ENCODE assay signal across 12 cellular contexts in genomic region chr1:212774584-212774983, GRCh38. TPM values are rescaled to one million over a fixed set of nuclear protein-coding genes. Genes with fewer than 3 reads are reported as not detected.
DNase-seq lines count a peak whose midpoint lies in the region; ATAC-seq, FAIRE-seq and TF ChIP-seq lines count a peak whose summit lies in the region.
"Had no signal": no experiment of that assay in that cellular context is flagged by ENCODE, and none has a peak within 500 bp of the region (broad histone marks: within the 10 kb centered on the region; RNA-seq: fewer than 3 reads in every experiment).

No MANE protein-coding gene starts in this region.

- no peaks in the 10 kb centered on the region for H4K20me1 ChIP-seq in PC-9 (ENCODE audit: insufficient read depth)
- H4K20me1 ChIP-seq in endothelial cell of umbilical vein (replicated peaks; ENCODE audit: control insufficient read depth, extremely low read depth, insufficient read depth, low read length), result no peaks in the 10 kb centered on the region

- no peak overlapping the region for H3K4me2 ChIP-seq in PC-9
- H3K4me2 ChIP-seq in endothelial cell of umbilical vein (ENCODE audit: insufficient read depth, low read length), result no peak overlapping the region

- BruUV-seq in PC-9 (replicated peaks; lab: Mats Ljungman, UMichigan), result no TSS peak
- no TSS peak for BruUV-seq in endothelial cell of umbilical vein (replicated peaks; lab: Mats Ljungman, UMichigan)

- H2AFZ ChIP-seq in PC-9 (no peak overlapping the region), endothelial cell of umbilical vein (ENCODE audit: low read depth, low read length) (no peak overlapping the region)

- H3K9me3 ChIP-seq in PC-9 (ENCODE audit: insufficient read depth, low read depth) (peaks cover 6% of the 10 kb centered on the region; the same call in 1 of the 2 replicates), endothelial cell of umbilical vein (replicated peaks; ENCODE audit: control insufficient read depth, insufficient read depth, low read length) (no peaks in the 10 kb centered on the region), upper lobe of right lung (peaks cover 6% of the 10 kb centered on the region)

- H3K4me1 ChIP-seq in PC-9 (replicated peaks; ENCODE audit: insufficient read depth), result no peaks in the 10 kb centered on the region
- H3K4me1 ChIP-seq in endothelial cell of umbilical vein (ENCODE audit: control insufficient read depth, extremely low read depth, insufficient read depth, low read length), result no peaks in the 10 kb centered on the region
- H3K4me1 ChIP-seq in upper lobe of right lung, result peaks cover 3% of the 10 kb centered on the region
- H3K4me1 ChIP-seq: transverse colon had no signal

- H3K27ac Mint-ChIP-seq in stimulated activated naive CD8-positive, alpha-beta T cell treated with anti-CD3 and anti-CD28 coated beads, Interleukin-15, amount 100 ng/mL, for 72 hours, result no peak overlapping the region
- H3K27ac Mint-ChIP-seq in activated CD4-positive, alpha-beta T cell treated with anti-CD3 and anti-CD28 coated beads, Interleukin-2, amount 10 ng/mL, durations not matched to agents 24 days and 14 days, result no peak overlapping the region

- peaks cover 8 to 11% of the 10 kb centered on the region in 2 donors for H3K9me3 Mint-ChIP-seq in stimulated activated naive CD8-positive, alpha-beta T cell treated with anti-CD3 and anti-CD28 coated beads, Interleukin-15, amount 100 ng/mL, for 72 hours
- H3K9me3 Mint-ChIP-seq in activated CD4-positive, alpha-beta T cell treated with anti-CD3 and anti-CD28 coated beads, Interleukin-2, amount 10 ng/mL, durations not matched to agents 24 days and 14 days, result peaks cover 11% of the 10 kb centered on the region

- no peak for TF ChIP-seq CTCF in PC-9 (conservative IDR thresholded peaks at IDR 0.05)
- no peak for TF ChIP-seq CTCF in endothelial cell of umbilical vein (IDR thresholded peaks at IDR 0.05; ENCODE audit: extremely low read depth in 1 of 2, insufficient read depth in 1 of 2, low read depth in 1 of 2, low read length in 2 of 2)
- TF ChIP-seq CTCF in upper lobe of right lung (IDR thresholded peaks at IDR 0.05), result no peak

- H3K4me3 Mint-ChIP-seq in stimulated activated naive CD8-positive, alpha-beta T cell treated with anti-CD3 and anti-CD28 coated beads, Interleukin-15, amount 100 ng/mL, for 72 hours, result no peak overlapping the region
- no peak overlapping the region for H3K4me3 Mint-ChIP-seq in activated CD4-positive, alpha-beta T cell treated with anti-CD3 and anti-CD28 coated beads, Interleukin-2, amount 10 ng/mL, durations not matched to agents 24 days and 14 days
- H3K4me3 Mint-ChIP-seq: effector memory CD8-positive, alpha-beta T cell had no signal

- no peak for FAIRE-seq in endothelial cell of umbilical vein (lab: Jason Lieb, UNC)

- H3K27me3 Mint-ChIP-seq in stimulated activated naive CD8-positive, alpha-beta T cell treated with anti-CD3 and anti-CD28 coated beads, Interleukin-15, amount 100 ng/mL, for 72 hours, result no peaks in the 10 kb centered on the region
- H3K27me3 Mint-ChIP-seq in activated CD4-positive, alpha-beta T cell treated with anti-CD3 and anti-CD28 coated beads, Interleukin-2, amount 10 ng/mL, durations not matched to agents 24 days and 14 days, result no peaks in the 10 kb centered on the region
- H3K27me3 Mint-ChIP-seq: effector memory CD8-positive, alpha-beta T cell had no signal

- H3K4me1 Mint-ChIP-seq in stimulated activated naive CD8-positive, alpha-beta T cell treated with anti-CD3 and anti-CD28 coated beads, Interleukin-15, amount 100 ng/mL, for 72 hours, result peaks cover 41% of the 10 kb centered on the region
- peaks cover 25% of the 10 kb centered on the region for H3K4me1 Mint-ChIP-seq in activated CD4-positive, alpha-beta T cell treated with anti-CD3 and anti-CD28 coated beads, Interleukin-2, amount 10 ng/mL, durations not matched to agents 24 days and 14 days

- no peaks in the 10 kb centered on the region for H3K9me1 ChIP-seq in endothelial cell of umbilical vein (replicated peaks; ENCODE audit: control insufficient read depth, extremely low read depth, insufficient read depth, low read length)

- H3K9me2 ChIP-seq in PC-9 (ENCODE audit: insufficient read depth), result no peaks in the 10 kb centered on the region

- no peak for TF ChIP-seq POLR2A in endothelial cell of umbilical vein (IDR thresholded peaks at IDR 0.05; ENCODE audit: low read depth, low read length)

- peaks cover 52% of the 10 kb centered on the region for H3K36me3 Mint-ChIP-seq in activated CD4-positive, alpha-beta T cell treated with anti-CD3 and anti-CD28 coated beads, Interleukin-2, amount 10 ng/mL, durations not matched to agents 24 days and 14 days (ENCODE audit: low read depth)

- intact Hi-C loops in PC-9 (cut with micrococcal nuclease; ENCODE audit: unreplicated experiment) (no loop called here), endothelial cell of umbilical vein (cut with micrococcal nuclease) (no loop called here), upper lobe of right lung (cut with DNase I) (no loop called here)
- intact Hi-C loops in activated CD4-positive, alpha-beta T cell treated with anti-CD3 and anti-CD28 coated beads, Interleukin-2, amount 10 ng/mL, durations not matched to agents 24 days and 14 days (cut with micrococcal nuclease), result no loop called here

- H3K27ac ChIP-seq in PC-9 (0 out of 2 replicates have a peak overlapping the region, but pooled peaks have one; percentile 3), endothelial cell of umbilical vein (ENCODE audit: insufficient read depth, low read depth, low read length) (no peak overlapping the region), upper lobe of right lung (no peak overlapping the region)
- H3K27ac ChIP-seq: transverse colon had no signal

- ATAC-seq in stimulated activated naive CD8-positive, alpha-beta T cell treated with anti-CD3 and anti-CD28 coated beads, Interleukin-15, Interleukin-2, amounts not matched to agents 100 U/mL and 50 U/mL, for 24 hours, result peak; percentile 51
- no peak for ATAC-seq in stimulated activated naive CD8-positive, alpha-beta T cell treated with anti-CD3 and anti-CD28 coated beads, Interleukin-15, amount 100 ng/mL, for 72 hours
- peak; percentile 72 for ATAC-seq in upper lobe of right lung
- ATAC-seq: effector memory CD8-positive, alpha-beta T cell had no signal

- H3K79me2 ChIP-seq in PC-9 (ENCODE audit: low read depth) (no peaks in the 10 kb centered on the region), endothelial cell of umbilical vein (ENCODE audit: control insufficient read depth, insufficient read depth, low read length) (no peaks in the 10 kb centered on the region)

- peaks cover 6% of the 10 kb centered on the region; the same call in 1 of the 2 replicates for H3K36me3 ChIP-seq in PC-9 (ENCODE audit: low read depth)
- H3K36me3 ChIP-seq in endothelial cell of umbilical vein (ENCODE audit: control insufficient read depth in 2 of 2, extremely low read depth in 1 of 2, insufficient read depth in 2 of 2, low read length in 2 of 2), result no peaks in the 10 kb centered on the region
- no peaks in the 10 kb centered on the region for H3K36me3 ChIP-seq in upper lobe of right lung

- no peaks in the 10 kb centered on the region for H3K27me3 ChIP-seq in PC-9 (ENCODE audit: insufficient read depth, low read depth)
- H3K27me3 ChIP-seq in endothelial cell of umbilical vein (ENCODE audit: control insufficient read depth in 2 of 2, insufficient read depth in 2 of 2, low read length in 2 of 2), result no peaks in the 10 kb centered on the region
- no peaks in the 10 kb centered on the region for H3K27me3 ChIP-seq in upper lobe of right lung
- H3K27me3 ChIP-seq: transverse colon had no signal

- POLR2A ChIA-PET in PC-9 (lab: Charles Lee; ENCODE audit: unreplicated experiment), result no interaction called here
- POLR2A ChIA-PET in endothelial cell of umbilical vein (lab: Charles Lee), result no interaction called here

- H3K4me3 ChIP-seq in PC-9 (no peak overlapping the region), endothelial cell of umbilical vein (replicated peaks in 1 of 3; ENCODE audit: insufficient read depth in 1 of 3, low read depth in 1 of 3, low read length in 3 of 3) (no peak overlapping the region), upper lobe of right lung (no peak overlapping the region)
- H3K4me3 ChIP-seq: transverse colon had no signal

- no peak for DNase-seq in stimulated activated naive CD8-positive, alpha-beta T cell treated with anti-CD3 and anti-CD28 coated beads, Interleukin-15, Interleukin-2, amounts not matched to agents 100 U/mL and 50 U/mL, for 24 hours
- no peak for DNase-seq in stimulated activated naive CD8-positive, alpha-beta T cell treated with anti-CD3 and anti-CD28 coated beads, Interleukin-15, amount 100 ng/mL, for 72 hours
- DNase-seq in PC-9 (no peak), endothelial cell of umbilical vein (ENCODE audit: low read depth, low spot score) (peak; percentile 37), upper lobe of right lung (no peak), iPS-NIHi7 (ENCODE audit: extremely low spot score) (no peak)
- no peak for DNase-seq in activated CD4-positive, alpha-beta T cell treated with anti-CD3 and anti-CD28 coated beads, Interleukin-2, amount 10 ng/mL, durations not matched to agents 24 days and 14 days
- no peak for DNase-seq in activated effector memory CD4-positive, alpha-beta T cell treated with Interleukin-2 at 50 U/mL for 16 hours
- DNase-seq: activated naive CD4-positive, alpha-beta T cell treated with anti-CD3 and anti-CD28 coated beads, Interleukin-2, amount 50 U/mL, for 16 hours; effector memory CD8-positive, alpha-beta T cell; NCI-H345; transverse colon had no signal

- peaks cover 9% of the 10 kb centered on the region; the same call in 1 of the 2 replicates for H3F3A ChIP-seq in PC-9 (ENCODE audit: insufficient read depth, low read depth)

- H3K9ac ChIP-seq in endothelial cell of umbilical vein (replicated peaks; ENCODE audit: extremely low read depth, insufficient read depth, low read length), result no peak overlapping the region

- CTCF ChIA-PET in PC-9 (lab: Charles Lee) (interaction anchor here (0.7 to 1.1 kb wide), 2 partner anchors 74 to 75 kb away, joined by 3 read pairs; no protein-coding TSS in a partner anchor), endothelial cell of umbilical vein (lab: Charles Lee) (interaction anchor here (0.9 to 1.2 kb wide), 4 partner anchors 25 to 317 kb away, joined by 3 to 6 read pairs (median 3); no protein-coding TSS in a partner anchor)

- dilution Hi-C loops in endothelial cell of umbilical vein (cut with MboI; ENCODE audit: extremely low pct_ligation_motif_present, low sequenced_read_pairs), result no loop called here

RNA-seq across cellular contexts. Expression of gene NSL1, which starts 17.0 kb away (rescaled TPM):
- total RNA-seq in PC-9 (2021) (28.9 and 32.4 TPM in 2 replicates), endothelial cell of umbilical vein (27.7 and 30.2 TPM in 2 replicates), upper lobe of right lung (30.2 TPM)
- polyA plus RNA-seq in endothelial cell of umbilical vein, result 15.5 and 18.9 TPM in 2 replicates
- 28.6 and 29.4 TPM in 2 replicates for polyA plus RNA-seq in endothelial cell of umbilical vein (2011; cell fraction: cytosol; rRNA removed)
- polyA plus RNA-seq in endothelial cell of umbilical vein (2011; cell fraction: nucleus; rRNA removed), result 13.3 and 19.3 TPM in 2 replicates
- 16.2 and 18.9 TPM in 2 replicates for polyA plus RNA-seq in endothelial cell of umbilical vein (2012)
- polyA minus RNA-seq in endothelial cell of umbilical vein, result 11.5 and 12.5 TPM in 2 replicates
- 16.9 TPM for polyA minus RNA-seq in endothelial cell of umbilical vein (2011; cell fraction: cytosol; rRNA and poly(A)+ RNA removed)
- 12.4 and 17.5 TPM in 2 replicates for polyA minus RNA-seq in endothelial cell of umbilical vein (2011; cell fraction: nucleus; rRNA and poly(A)+ RNA removed)
- 37.3 and 40.0 TPM in 2 replicates for total RNA-seq in activated CD4-positive, alpha-beta T cell treated with anti-CD3 and anti-CD28 coated beads, Interleukin-2, amount 10 ng/mL, durations not matched to agents 24 days and 14 days

RNA-seq across cellular contexts. Expression of gene TATDN3, which starts 17.1 kb away (rescaled TPM):
- total RNA-seq in PC-9 (2021) (10.2 and 12.3 TPM in 2 replicates), endothelial cell of umbilical vein (7.8 and 8.0 TPM in 2 replicates), upper lobe of right lung (13.0 TPM)
- 3.5 and 4.3 TPM in 2 replicates for polyA plus RNA-seq in endothelial cell of umbilical vein
- 7.2 and 7.3 TPM in 2 replicates for polyA plus RNA-seq in endothelial cell of umbilical vein (2011; cell fraction: cytosol; rRNA removed)
- 6.8 and 7.9 TPM in 2 replicates for polyA plus RNA-seq in endothelial cell of umbilical vein (2011; cell fraction: nucleus; rRNA removed)
- 8.1 and 10.3 TPM in 2 replicates for polyA plus RNA-seq in endothelial cell of umbilical vein (2012)
- 2.1 and 4.2 TPM in 2 replicates for polyA minus RNA-seq in endothelial cell of umbilical vein
- polyA minus RNA-seq in endothelial cell of umbilical vein (2011; cell fraction: cytosol; rRNA and poly(A)+ RNA removed), result 5.4 TPM
- polyA minus RNA-seq in endothelial cell of umbilical vein (2011; cell fraction: nucleus; rRNA and poly(A)+ RNA removed), result 4.0 and 4.7 TPM in 2 replicates
- 15.1 and 16.2 TPM in 2 replicates for total RNA-seq in activated CD4-positive, alpha-beta T cell treated with anti-CD3 and anti-CD28 coated beads, Interleukin-2, amount 10 ng/mL, durations not matched to agents 24 days and 14 days
